1 cellular context compared by ENCODE assay signal in genomic region chr6:51934098-51934497, GRCh38.
TF ChIP-seq lines count a peak whose summit lies in the region.

No MANE protein-coding gene starts in this region.

TF ChIP-seq in WTC11, 78 proteins besides CTCF, POLR2A, EP300 and RAD21 (continued from another document):
- TF ChIP-seq ZBTB43 (CRISPR knock-in tag; IDR thresholded peaks at IDR 0.05) (no peak), NR3C1 (CRISPR knock-in tag; conservative IDR thresholded peaks at IDR 0.05; ENCODE audit: low read depth) (no peak), NR2C2 (CRISPR knock-in tag; IDR thresholded peaks at IDR 0.05) (no peak), TEAD1 (CRISPR knock-in tag; IDR thresholded peaks at IDR 0.05) (0 out of 2 replicates have a peak, but pooled peaks have one; percentile 64), MAX (CRISPR knock-in tag; IDR thresholded peaks at IDR 0.05) (peak; percentile 50; the same call in 1 of the 2 replicates), TCF7 (CRISPR knock-in tag; IDR thresholded peaks at IDR 0.05; ENCODE audit: low read depth) (no peak), CBFB (CRISPR knock-in tag; IDR thresholded peaks at IDR 0.05; ENCODE audit: low read depth) (no peak), ZNF396 (CRISPR knock-in tag; IDR thresholded peaks at IDR 0.05; ENCODE audit: borderline replicate concordance) (0 out of 2 replicates have a peak, but pooled peaks have one; percentile 65), MXD4 (CRISPR knock-in tag; IDR thresholded peaks at IDR 0.05; ENCODE audit: borderline replicate concordance) (0 out of 2 replicates have a peak, but pooled peaks have one; percentile 21), TEAD4 (CRISPR knock-in tag; IDR thresholded peaks at IDR 0.05) (no peak)
- TF ChIP-seq, protein P1, sequence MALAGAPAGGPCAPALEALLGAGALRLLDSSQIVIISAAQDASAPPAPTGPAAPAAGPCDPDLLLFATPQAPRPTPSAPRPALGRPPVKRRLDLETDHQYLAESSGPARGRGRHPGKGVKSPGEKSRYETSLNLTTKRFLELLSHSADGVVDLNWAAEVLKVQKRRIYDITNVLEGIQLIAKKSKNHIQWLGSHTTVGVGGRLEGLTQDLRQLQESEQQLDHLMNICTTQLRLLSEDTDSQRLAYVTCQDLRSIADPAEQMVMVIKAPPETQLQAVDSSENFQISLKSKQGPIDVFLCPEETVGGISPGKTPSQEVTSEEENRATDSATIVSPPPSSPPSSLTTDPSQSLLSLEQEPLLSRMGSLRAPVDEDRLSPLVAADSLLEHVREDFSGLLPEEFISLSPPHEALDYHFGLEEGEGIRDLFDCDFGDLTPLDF (CRISPR knock-in tag; IDR thresholded peaks at IDR 0.05) = no peak
- TF ChIP-seq, protein P2, sequence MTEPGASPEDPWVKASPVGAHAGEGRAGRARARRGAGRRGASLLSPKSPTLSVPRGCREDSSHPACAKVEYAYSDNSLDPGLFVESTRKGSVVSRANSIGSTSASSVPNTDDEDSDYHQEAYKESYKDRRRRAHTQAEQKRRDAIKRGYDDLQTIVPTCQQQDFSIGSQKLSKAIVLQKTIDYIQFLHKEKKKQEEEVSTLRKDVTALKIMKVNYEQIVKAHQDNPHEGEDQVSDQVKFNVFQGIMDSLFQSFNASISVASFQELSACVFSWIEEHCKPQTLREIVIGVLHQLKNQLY (CRISPR knock-in tag; IDR thresholded peaks at IDR 0.05) = no peak
